Comparison of ENCODE assay signal across 21 cellular contexts in genomic region chr4:70914631-70915030, GRCh38. TPM values are rescaled to one million over a fixed set of nuclear protein-coding genes. Genes with fewer than 3 reads are reported as not detected.
DNase-seq lines count a peak whose midpoint lies in the region; ATAC-seq, FAIRE-seq and TF ChIP-seq lines count a peak whose summit lies in the region.
"Had no signal": no experiment of that assay in that cellular context is flagged by ENCODE, and none has a peak within 500 bp of the region (broad histone marks: within the 10 kb centered on the region; RNA-seq: fewer than 3 reads in every experiment).

No MANE protein-coding gene starts in this region.

- peak overlapping the region; percentile 73; the same call in 2 of the 3 replicates for H2BK15ac ChIP-seq in IMR-90 (ENCODE audit: low read depth, low read length)

- H3K9me1 ChIP-seq in IMR-90 (ENCODE audit: insufficient read depth, low read length): peaks cover 3% of the 10 kb centered on the region; the same call in 1 of the 2 replicates
- H3K9me1 ChIP-seq in K562 (ENCODE audit: control insufficient read depth, insufficient read depth, low read length): peaks cover 3% of the 10 kb centered on the region

- intact Hi-C loops in IMR-90 (cut with micrococcal nuclease): loop anchor here (2.0 kb wide), 1 partner anchor 76 kb away; the partner anchor contains the start of gene GRSF1
- intact Hi-C loops in K562 (cut with micrococcal nuclease): no loop called here

- peak overlapping the region; percentile 48; the same call in 1 of the 2 replicates for H2BK20ac ChIP-seq in IMR-90 (ENCODE audit: low read depth, low read length)

- peak overlapping the region; percentile 90 for H2BK5ac ChIP-seq in IMR-90 (ENCODE audit: low read depth, low read length, poor library complexity, severe bottlenecking)

- FAIRE-seq in K562 (lab: Jason Lieb, UNC): no peak
- no peak for FAIRE-seq in urothelium cell line (lab: Jason Lieb, UNC)

- no CpG with 5 or more reads among the region's 2 CpGs for WGBS in IMR-90 (ENCODE audit: extremely low coverage in 2 of 2, insufficient read length in 1 of 2), 2 experiments
- 8% methylated on average over 2 of the region's 2 CpGs for WGBS in K562 (ENCODE audit: insufficient coverage, low coverage, missing lambda C conversion rate)
- WGBS in lung, 2 donors: 47 to 66% methylated on average over 2 of the region's 2 CpGs

- H4K5ac ChIP-seq in IMR-90 (ENCODE audit: low read depth, low read length): peak overlapping the region; percentile 66; the same call in 1 of the 2 replicates

- peak overlapping the region; percentile 82 for H2BK120ac ChIP-seq in IMR-90 (ENCODE audit: low read depth, low read length)

- peaks cover 91% of the 10 kb centered on the region for H3K79me2 ChIP-seq in K562 (ENCODE audit: control insufficient read depth, insufficient read depth, low read length)

- H3K9me3 ChIP-seq in AG04450 (ENCODE audit: control insufficient read depth, insufficient read depth, low read length) (no peaks in the 10 kb centered on the region; the same call in 1 of the 2 replicates), IMR-90 (ENCODE audit: control insufficient read depth, insufficient read depth, low read length) (no peaks in the 10 kb centered on the region), K562 (replicated peaks; ENCODE audit: control insufficient read depth, insufficient read depth, low read depth, low read length) (no peaks in the 10 kb centered on the region), lung (ENCODE audit: control insufficient read depth in 2 of 2, insufficient read depth in 1 of 2, low read length in 1 of 2) (no peaks in the 10 kb centered on the region)
- H3K9me3 ChIP-seq: suprapubic skin had no signal

- TF ChIP-seq RAD21 in IMR-90 (IDR thresholded peaks at IDR 0.05; ENCODE audit: low read length) (no peak), K562 (CRISPR knock-in tag; conservative IDR thresholded peaks at IDR 0.05 in 1 of 2, IDR thresholded peaks at IDR 0.05 in 1 of 2) (no peak)

- peak overlapping the region; percentile 42; the same call in 1 of the 2 replicates for H3K4me3 ChIP-seq in AG04450 (ENCODE audit: low read depth, low read length)
- H3K4me3 ChIP-seq in IMR-90 (ENCODE audit: insufficient read depth, low read depth, low read length): no peak overlapping the region
- H3K4me3 ChIP-seq in K562: no peak overlapping the region
- no peak overlapping the region for H3K4me3 ChIP-seq in lung
- H3K4me3 ChIP-seq: suprapubic skin had no signal

- peak overlapping the region; percentile 72 for H3K9ac ChIP-seq in IMR-90 (ENCODE audit: low read depth, low read length)
- peak overlapping the region in 1 of 2 experiments; percentile 69; a peak in 1 of 4 replicates for H3K9ac ChIP-seq in K562 (ENCODE audit: insufficient read depth in 1 of 2, low read depth in 2 of 2, low read length in 2 of 2)

- CTCF ChIA-PET in AG04450 (lab: Charles Lee) (interaction anchor here (0.5 to 1.4 kb wide), 3 partner anchors 13 to 300 kb away, joined by 3 to 9 read pairs (median 6); partner anchors contain the start of gene MOB1B), IMR-90 (lab: Yijun Ruan, JAX) (interaction anchor here (1.0 kb wide), 1 partner anchor 73 kb away, joined by 4 read pairs; no protein-coding TSS in a partner anchor), K562 (lab: Yijun Ruan, JAX; ENCODE audit: low intra/inter-chr PET ratio) (no interaction called here)

- dilution Hi-C loops in IMR-90 (cut with HindIII; ENCODE audit: low sequenced_read_pairs, unreplicated experiment): no loop called here

- no peak for TF ChIP-seq POLR2A in IMR-90 (IDR thresholded peaks at IDR 0.05; ENCODE audit: low read depth, low read length)
- no peak for TF ChIP-seq POLR2A in K562 (conservative IDR thresholded peaks at IDR 0.05)

- H2AFZ ChIP-seq in IMR-90 (replicated peaks; ENCODE audit: low read length, poor library complexity): peak overlapping the region; percentile 38
- H2AFZ ChIP-seq in K562 (ENCODE audit: low read depth, low read length): no peak overlapping the region

- POLR2A ChIA-PET in AG04450 (lab: Yijun Ruan, JAX): interaction anchor here (0.7 kb wide), 1 partner anchor 9 kb away, joined by 4 read pairs; no protein-coding TSS in a partner anchor
- POLR2A ChIA-PET in IMR-90 (lab: Charles Lee; ENCODE audit: unreplicated experiment): no interaction called here
- POLR2A ChIA-PET in K562 (lab: Yijun Ruan, JAX): interaction anchor here (0.8 to 1.5 kb wide), 4 partner anchors 8 to 86 kb away, joined by 3 to 5 read pairs (median 4); partner anchors contain the start of gene MOB1B

- peak overlapping the region; percentile 46 for H3K56ac ChIP-seq in IMR-90 (ENCODE audit: extremely low read depth, insufficient read depth, low read length)

- H3K14ac ChIP-seq in IMR-90 (replicated peaks; ENCODE audit: low read depth, low read length): peak overlapping the region; percentile 49; the same call in 1 of the 2 replicates

- peak overlapping the region; percentile 75 for H2AK9ac ChIP-seq in IMR-90 (replicated peaks; ENCODE audit: low read depth, low read length, poor library complexity)

- DNase-seq in AG04450 (ENCODE audit: low read depth, low spot score) (no peak), IMR-90 (no peak), K562 (ENCODE audit: extremely low read depth in 1 of 4, low spot score in 3 of 4) (peak in 1 of 4 experiments; percentile 29), lung (ENCODE audit: low spot score) (no peak), SK-N-DZ (ENCODE audit: low spot score) (no peak), CD1c-positive myeloid dendritic cell (ENCODE audit: extremely low spot score) (no peak), urothelium cell line (ENCODE audit: low spot score) (no peak)
- DNase-seq in activated naive CD4-positive, alpha-beta T cell (lab: John Stamatoyannopoulos, UW): no peak
- DNase-seq: activated CD4-positive, alpha-beta memory T cell treated with anti-CD3 and anti-CD28 coated beads for 36 hours; activated naive CD4-positive, alpha-beta T cell treated with anti-CD3 and anti-CD28 coated beads for 36 hours; activated T-cell treated with anti-CD3 and anti-CD28 coated beads for 4 hours; anterior cingulate cortex; CD4-positive, CD25-positive, alpha-beta regulatory T cell; cerebellar nuclear complex; hypothalamus; islet precursor cell; NCI-H2029 treated with DMSO at 0.1 percent for 48 hours; NCI-H510A; T-helper 1 cell had no signal

- H4K20me1 ChIP-seq in IMR-90 (ENCODE audit: insufficient read depth, low read length): peaks cover 14% of the 10 kb centered on the region; the same call in 1 of the 2 replicates
- H4K20me1 ChIP-seq in K562 (replicated peaks; ENCODE audit: control insufficient read depth, insufficient read depth, low read length): peaks cover 16% of the 10 kb centered on the region

- H3K4me1 ChIP-seq in IMR-90 (ENCODE audit: control insufficient read depth, insufficient read depth, low read length) (peaks cover 6% of the 10 kb centered on the region), K562 (replicated peaks in 1 of 2; ENCODE audit: control insufficient read depth in 2 of 2, insufficient read depth in 2 of 2, low read length in 2 of 2) (peaks cover 3 to 16% of the 10 kb centered on the region in 2 experiments; a peak in 3 of 5 replicates), lung (ENCODE audit: control insufficient read depth in 2 of 2, insufficient read depth in 2 of 2, low read length in 2 of 2) (peaks cover 0 to 3% of the 10 kb centered on the region in 2 donors)
- H3K4me1 ChIP-seq: suprapubic skin had no signal

- H3K27me3 ChIP-seq in AG04450 (ENCODE audit: control insufficient read depth, insufficient read depth, low read length) (no peaks in the 10 kb centered on the region), IMR-90 (ENCODE audit: control insufficient read depth, insufficient read depth, low read length) (no peaks in the 10 kb centered on the region), K562 (ENCODE audit: control insufficient read depth in 2 of 2, insufficient read depth in 2 of 2, low read length in 2 of 2) (no peaks in the 10 kb centered on the region), lung (ENCODE audit: control insufficient read depth, insufficient read depth) (no peaks in the 10 kb centered on the region)
- H3K27me3 ChIP-seq: suprapubic skin had no signal

- BruUV-seq in IMR-90 (replicated peaks; lab: Mats Ljungman, UMichigan) (no TSS peak), K562 (replicated peaks; lab: Mats Ljungman, UMichigan) (no TSS peak)

- H3K27ac ChIP-seq in AG04450 (ENCODE audit: low read depth, low read length) (peak overlapping the region; percentile 80), IMR-90 (ENCODE audit: insufficient read depth, low read length) (peak overlapping the region; percentile 88), K562 (ENCODE audit: extremely low read depth, low read depth, low read length) (no peak overlapping the region; the same call in 2 of the 3 replicates), lung (ENCODE audit: low read depth in 1 of 2, low read length in 1 of 2) (no peak overlapping the region)
- H3K27ac ChIP-seq: suprapubic skin, VCaP had no signal

- no peak for TF ChIP-seq EP300 in K562 (IDR thresholded peaks at IDR 0.05; ENCODE audit: low read length)

- H4K8ac ChIP-seq in IMR-90 (ENCODE audit: low read depth in 2 of 2, low read length in 2 of 2): peak overlapping the region; percentile 21 to 81; a peak in 3 of 4 replicates

- H3K23ac ChIP-seq in IMR-90 (ENCODE audit: low read depth, low read length): peak overlapping the region; percentile 70

- TF ChIP-seq CTCF in AG04450 (IDR thresholded peaks at IDR 0.05; ENCODE audit: low read depth, low read length) (no peak), IMR-90 (conservative IDR thresholded peaks at IDR 0.05; ENCODE audit: low read depth, low read length) (no peak), K562 (IDR thresholded peaks at IDR 0.05 in 2 of 3, conservative IDR thresholded peaks at IDR 0.05 in 1 of 3; ENCODE audit: insufficient read depth in 2 of 3, low read depth in 1 of 3, low read length in 3 of 3) (no peak), lung (IDR thresholded peaks at IDR 0.05; ENCODE audit: control extremely low read depth, extremely low read depth) (no peak)

- peak overlapping the region; percentile 93 for H3K4me2 ChIP-seq in IMR-90 (ENCODE audit: low read depth, low read length)
- H3K4me2 ChIP-seq in K562 (ENCODE audit: insufficient read depth, low read length): peak overlapping the region; percentile 49; the same call in 1 of the 2 replicates

- H3K4ac ChIP-seq in IMR-90 (ENCODE audit: low read depth, low read length): peak overlapping the region; percentile 75

- H3K36me3 ChIP-seq in IMR-90 (ENCODE audit: control insufficient read depth, insufficient read depth, low read length): peaks cover 3% of the 10 kb centered on the region; the same call in 1 of the 2 replicates
- peaks cover 35% of the 10 kb centered on the region for H3K36me3 ChIP-seq in K562 (ENCODE audit: control insufficient read depth, insufficient read depth, low read length)
- H3K36me3 ChIP-seq in lung (ENCODE audit: control insufficient read depth in 2 of 2, insufficient read depth in 2 of 2, low read length in 2 of 2): no peaks in the 10 kb centered on the region

- H2AK5ac ChIP-seq in IMR-90 (ENCODE audit: low read depth, low read length): peak overlapping the region; percentile 63; the same call in 1 of the 2 replicates

- ATAC-seq in IMR-90 (ENCODE audit: low read depth): peak; percentile 36
- peak; percentile 81 for ATAC-seq in K562
- ATAC-seq in lung (ENCODE audit: insufficient read depth, low FRiP score): peak; percentile 62

- H4K91ac ChIP-seq in IMR-90 (ENCODE audit: insufficient read depth, low read depth, low read length): peak overlapping the region; percentile 57

- peaks cover 8 to 38% of the 10 kb centered on the region in 2 experiments; a peak in 3 of 4 replicates for H3K79me1 ChIP-seq in IMR-90 (ENCODE audit: low read depth in 1 of 2, low read length in 2 of 2)

- in situ Hi-C loops in IMR-90 (cut with MboI; ENCODE audit: low sequenced_read_pairs) (no loop called here), K562 (cut with MboI) (loop anchor here (25.0 kb wide), 1 partner anchor 1373 kb away; no protein-coding TSS in a partner anchor)

- peak overlapping the region; percentile 26 for H3K18ac ChIP-seq in IMR-90 (ENCODE audit: low read depth, low read length)

RNA-seq across cellular contexts. Expression of gene MOB1B, which starts 12.5 kb away (rescaled TPM):
- 17.8 and 21.4 TPM in 2 replicates for polyA plus RNA-seq in AG04450 (2011; rRNA removed)
- 21.1 and 42.8 TPM in 2 replicates for polyA minus RNA-seq in AG04450 (2011; rRNA and poly(A)+ RNA removed)
- 5.7 and 15.0 TPM in 2 replicates for total RNA-seq in IMR-90 (2012; rRNA removed)
- 5.2 and 6.8 TPM in 2 replicates for polyA plus RNA-seq in IMR-90 (2012; rRNA removed)
- 1.9 and 3.3 TPM in 2 replicates for polyA plus RNA-seq in IMR-90 (2012; cell fraction: cytosol; rRNA removed)
- 4.0 and 8.4 TPM in 2 replicates for polyA plus RNA-seq in IMR-90 (2012; cell fraction: nucleus; rRNA removed; ENCODE audit: low replicate concordance)
- total RNA-seq in K562 (2011; cell fraction: chromatin; rRNA removed; ENCODE audit: low replicate concordance): 27.1 and 74.0 TPM in 2 replicates
- total RNA-seq in K562 (2011; cell fraction: nucleolus; rRNA removed): 8.3 and 14.1 TPM in 2 replicates
- 36.4 and 73.0 TPM in 2 replicates for total RNA-seq in K562 (2011; cell fraction: nucleoplasm; rRNA removed)
- 10.7 and 11.3 TPM in 2 replicates for total RNA-seq in K562 (2014; rRNA removed)
- 28.5 and 33.3 TPM in 2 replicates for total RNA-seq in K562 (2014; rRNA removed; fragmentation: Illumina TruSeq; extraction: Trizol)
- 15.1 and 16.8 TPM in 2 replicates for total RNA-seq in K562 (2015; rRNA removed; fragmentation: Illumina TruSeq; extraction: Trizol)
- total RNA-seq in K562 (2021): 37.8 and 40.1 TPM in 2 replicates
- 28.9 and 34.8 TPM in 2 replicates for polyA plus RNA-seq in K562 (2011; rRNA removed)
- polyA plus RNA-seq in K562 (2011; cell fraction: cytosol; rRNA removed): 5.8 and 13.9 TPM in 2 replicates
- polyA plus RNA-seq in K562 (2011; cell fraction: nucleus; rRNA removed): 16.0 and 17.9 TPM in 2 replicates
- 15.0 and 21.1 TPM in 2 replicates for polyA plus RNA-seq in K562 (2012)
- polyA plus RNA-seq in K562 (2014; fragmentation: Illumina TruSeq; extraction: Trizol): 25.2 and 27.2 TPM in 2 replicates
- polyA plus RNA-seq in K562 (2014; fragmentation: Nextera tagmentation; extraction: Ambion mirVana): 1 to 10 TPM; 8.4 to 9.3 TPM
- 19.0 and 20.4 TPM in 2 replicates for polyA plus RNA-seq in K562 (2014; rRNA removed)
- 83.9 and 88.8 TPM in 2 replicates for polyA minus RNA-seq in K562 (2011; rRNA and poly(A)+ RNA removed)
- polyA minus RNA-seq in K562 (2011; cell fraction: cytosol; rRNA and poly(A)+ RNA removed): 47.3 and 83.2 TPM in 2 replicates
- polyA minus RNA-seq in K562 (2011; cell fraction: nucleus; rRNA and poly(A)+ RNA removed): 17.4 and 27.4 TPM in 2 replicates
- total RNA-seq in lung: 10 to 100 TPM; 24.4 to 51.0 TPM
- 1 to 10 TPM; 6.1 to 7.7 TPM for polyA plus RNA-seq in lung
- 8.5 and 11.0 TPM in 2 replicates for polyA plus RNA-seq in SK-N-DZ (2014; cell fraction: cytosol; rRNA removed)
- 7.9 and 9.9 TPM in 2 replicates for polyA plus RNA-seq in SK-N-DZ (2014; cell fraction: nucleus; rRNA removed)

Comparison
In these comparisons a context has a peak if more than half of its experiments do, and no peak if none do; other contexts are left out.
1. H3K27ac ChIP-seq: peak in AG04450 (single experiment) and IMR-90 (single experiment); none in K562 (single experiment) and lung (0 of 2).
2. Peak in every context shown above with its lines, with median percentiles within 50 percentile points of each other: ATAC-seq.